ENCODE assay signal across 10 cellular contexts in the genomic region with DNA sequence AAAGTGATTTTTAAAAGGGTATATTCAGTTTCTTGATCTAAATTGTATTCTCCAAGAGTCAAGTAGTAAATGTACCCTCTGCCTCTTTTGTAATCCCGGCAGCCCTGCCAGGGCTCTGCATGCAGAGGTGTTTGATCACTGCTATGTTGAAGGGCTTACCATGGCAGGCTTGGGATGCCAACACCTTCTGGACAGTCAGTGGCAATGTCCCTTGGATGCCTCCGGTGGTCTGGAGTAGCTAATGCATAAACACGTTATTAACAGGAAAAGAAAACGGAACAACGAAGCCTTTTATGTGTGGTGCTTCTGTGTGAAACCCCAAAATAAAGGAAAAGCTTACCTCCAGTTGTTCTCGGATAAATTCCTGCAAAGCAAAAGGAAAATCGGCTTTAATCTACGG. TPM values are rescaled to one million over a fixed set of nuclear protein-coding genes. Genes with fewer than 3 reads are reported as not detected.
DNase-seq lines count a peak whose midpoint lies in the region; ATAC-seq, FAIRE-seq and TF ChIP-seq lines count a peak whose summit lies in the region.
"Had no signal": no experiment of that assay in that cellular context is flagged by ENCODE, and none has a peak within 500 bp of the region (broad histone marks: within the 10 kb centered on the region; RNA-seq: fewer than 3 reads in every experiment).

No MANE protein-coding gene starts in this region.

- no peaks in the 10 kb centered on the region for H3K9me2 ChIP-seq in DOHH2 (replicated peaks; ENCODE audit: control insufficient read depth, low read length)

- H4K20me1 ChIP-seq in DOHH2 (ENCODE audit: control insufficient read depth, insufficient read depth, low read depth, low read length) (no peaks in the 10 kb centered on the region), HepG2 (ENCODE audit: insufficient read depth, low read length) (no peaks in the 10 kb centered on the region)

- H3F3A ChIP-seq in DOHH2 (ENCODE audit: control insufficient read depth, insufficient read depth): 0 out of 2 replicates have a peak, but pooled peaks cover 5% of the 10 kb centered on the region

- H3K79me2 ChIP-seq in DOHH2 (ENCODE audit: control insufficient read depth, low read length) (no peaks in the 10 kb centered on the region), HepG2 (ENCODE audit: insufficient read depth, low read length) (no peaks in the 10 kb centered on the region)

- H3K27me3 Mint-ChIP-seq in brain: no peaks in the 10 kb centered on the region
- no peaks in the 10 kb centered on the region for H3K27me3 Mint-ChIP-seq in CD4-positive, alpha-beta T cell
- H3K27me3 Mint-ChIP-seq: dendritic cell treated with granulocyte-macrophage colony-stimulating factor and Interleukin-4, amounts not matched to agents 40 ng/mL and 50 ng/mL, for 4 days had no signal

- TF ChIP-seq EP300 in HepG2 (IDR thresholded peaks at IDR 0.05; ENCODE audit: low read depth in 2 of 2, low read length in 2 of 2) (no peak), HepG2 (CRISPR knock-in tag; IDR thresholded peaks at IDR 0.05; ENCODE audit: borderline replicate concordance) (no peak)

- in situ Hi-C loops in HepG2 (cut with HindIII; ENCODE audit: extremely low pct_ligation_motif_present, low pct_unique_long_range_greater_than_20kb): no loop called here

- H3K4me2 ChIP-seq in DOHH2 (ENCODE audit: low read length) (no peak overlapping the region), HepG2 (ENCODE audit: low read depth, low read length) (no peak overlapping the region)

- 89% methylated on average over 8 of the region's 8 CpGs for whole genome bisulfite sequencing in HepG2 (ENCODE audit: low lambda C conversion rate)

- H3K4me3 Mint-ChIP-seq in brain: no peak overlapping the region
- H3K4me3 Mint-ChIP-seq in CD4-positive, alpha-beta T cell: no peak overlapping the region
- H3K4me3 Mint-ChIP-seq: dendritic cell treated with granulocyte-macrophage colony-stimulating factor and Interleukin-4, amounts not matched to agents 40 ng/mL and 50 ng/mL, for 4 days had no signal

- H3K4me1 Mint-ChIP-seq in brain: no peaks in the 10 kb centered on the region
- no peaks in the 10 kb centered on the region for H3K4me1 Mint-ChIP-seq in CD4-positive, alpha-beta T cell (ENCODE audit: low read depth)

- H3K36me3 ChIP-seq in DOHH2 (ENCODE audit: control insufficient read depth, low read length) (peaks cover 56% of the 10 kb centered on the region), HepG2 (replicated peaks in 1 of 2; ENCODE audit: control insufficient read depth in 1 of 2, insufficient read depth in 2 of 2, low read length in 2 of 2) (peaks cover 8 to 51% of the 10 kb centered on the region in 2 experiments)
- H3K36me3 ChIP-seq: HAP-1 had no signal

- H3K27me3 ChIP-seq in DOHH2 (ENCODE audit: control insufficient read depth, low read length) (no peaks in the 10 kb centered on the region), HepG2 (ENCODE audit: control insufficient read depth in 1 of 2, insufficient read depth in 2 of 2, low read length in 2 of 2) (no peaks in the 10 kb centered on the region; a peak in 1 of 5 replicates)
- H3K27me3 ChIP-seq in CD4-positive, alpha-beta T cell (ENCODE audit: control insufficient read depth, insufficient read depth, low read length): no peaks in the 10 kb centered on the region

- TF ChIP-seq RAD21 in HepG2 (CRISPR knock-in tag; IDR thresholded peaks at IDR 0.05): 0 out of 2 replicates have a peak, but pooled peaks have one; percentile 35

- no peak for TF ChIP-seq POLR2A in HepG2 (IDR thresholded peaks at IDR 0.05; ENCODE audit: insufficient read depth in 1 of 2, low read depth in 2 of 2, low read length in 2 of 2)

- no peak overlapping the region for H3K9ac ChIP-seq in HepG2 (ENCODE audit: insufficient read depth, low read depth, low read length)

- no peaks in the 10 kb centered on the region for H3K9me3 ChIP-seq in DOHH2 (ENCODE audit: control insufficient read depth, insufficient read depth, low read length)
- H3K9me3 ChIP-seq in HepG2 (ENCODE audit: low read length): no peaks in the 10 kb centered on the region
- no peaks in the 10 kb centered on the region for H3K9me3 ChIP-seq in CD4-positive, alpha-beta T cell (ENCODE audit: control insufficient read depth, low read length)
- H3K9me3 ChIP-seq: HAP-1 had no signal

- POLR2A ChIA-PET in HepG2 (lab: Yijun Ruan, JAX): interaction anchor here (1.3 to 1.9 kb wide), 2 partner anchors 47 to 71 kb away, joined by 4 to 5 read pairs; partner anchors contain the start of gene ZC2HC1C
- POLR2A ChIA-PET in CD4-positive, alpha-beta T cell (lab: Charles Lee): no interaction called here
- POLR2A ChIA-PET in GM10248 (lab: Yijun Ruan, JAX): no interaction called here

- H3K36me3 Mint-ChIP-seq in brain: peaks cover 41% of the 10 kb centered on the region
- H3K36me3 Mint-ChIP-seq in CD4-positive, alpha-beta T cell (ENCODE audit: low read depth): peaks cover 53% of the 10 kb centered on the region

- CTCF ChIA-PET in HepG2 (lab: Yijun Ruan, JAX; ENCODE audit: low intra/inter-chr PET ratio, low total read pairs) (no interaction called here), GM10248 (lab: Yijun Ruan, JAX) (interaction anchor here (1.0 to 2.0 kb wide), 5 partner anchors 10 to 77 kb away, joined by 3 to 7 read pairs (median 3); partner anchors contain the start of gene ACYP1)
- CTCF ChIA-PET in CD4-positive, alpha-beta T cell (lab: Charles Lee): interaction anchor here (0.6 to 1.2 kb wide), 2 partner anchors 11 to 13 kb away, joined by 3 read pairs; no protein-coding TSS in a partner anchor

- BruUV-seq in HepG2 (replicated peaks; lab: Mats Ljungman, UMichigan): no TSS peak

- no peak overlapping the region for H2AFZ ChIP-seq in HepG2 (ENCODE audit: low read length)

- H3K4me3 ChIP-seq in DOHH2 (ENCODE audit: low read length) (no peak overlapping the region), HepG2 (replicated peaks in 1 of 3; ENCODE audit: insufficient read depth in 1 of 3, low read depth in 2 of 3, low read length in 3 of 3) (no peak overlapping the region)
- H3K4me3 ChIP-seq: HAP-1 had no signal

- peak; percentile 90 for ATAC-seq in HepG2
- ATAC-seq in CD4-positive, alpha-beta T cell (ENCODE audit: poor library complexity): no peak

- H3K9me3 Mint-ChIP-seq in brain: no peaks in the 10 kb centered on the region
- no peaks in the 10 kb centered on the region for H3K9me3 Mint-ChIP-seq in CD4-positive, alpha-beta T cell
- H3K9me3 Mint-ChIP-seq: dendritic cell treated with granulocyte-macrophage colony-stimulating factor and Interleukin-4, amounts not matched to agents 40 ng/mL and 50 ng/mL, for 4 days had no signal

- TF ChIP-seq CTCF in DOHH2 (IDR thresholded peaks at IDR 0.05; ENCODE audit: low read depth, low read length, poor library complexity, severe bottlenecking) (peak; percentile 39), brain (conservative IDR thresholded peaks at IDR 0.05) (peak; percentile 28 to 50), HepG2 (CRISPR knock-in tag; IDR thresholded peaks at IDR 0.05) (peak; percentile 52), GM10248 (IDR thresholded peaks at IDR 0.05; ENCODE audit: control extremely low read depth, extremely low read depth, low read depth, missing control alignments) (no peak)
- TF ChIP-seq CTCF in CD4-positive, alpha-beta T cell (IDR thresholded peaks at IDR 0.05): no peak

- no peak overlapping the region for H3K27ac ChIP-seq in DOHH2 (ENCODE audit: low read depth, low read length)
- no peak overlapping the region for H3K27ac ChIP-seq in HepG2 (ENCODE audit: extremely low read length, insufficient read depth, low read length)
- no peak overlapping the region for H3K27ac ChIP-seq in CD4-positive, alpha-beta T cell (ENCODE audit: low read depth, low read length)

- H3K27ac Mint-ChIP-seq in brain: no peak overlapping the region
- no peak overlapping the region for H3K27ac Mint-ChIP-seq in CD4-positive, alpha-beta T cell
- H3K27ac Mint-ChIP-seq: dendritic cell treated with granulocyte-macrophage colony-stimulating factor and Interleukin-4, amounts not matched to agents 40 ng/mL and 50 ng/mL, for 4 days had no signal

- DNase-seq in HuH-7.5 (ENCODE audit: low spot score): peak; percentile 26
- DNase-seq in HepG2 (ENCODE audit: low spot score): peak; percentile 40
- DNase-seq in CD4-positive, alpha-beta T cell: no peak
- DNase-seq in GM10248 (ENCODE audit: extremely low spot score): no peak
- DNase-seq in GOT3 (lab: John Stamatoyannopoulos, UW): no peak
- DNase-seq in HK-2 (ENCODE audit: unreplicated experiment): no peak

- H3K4me1 ChIP-seq in DOHH2 (ENCODE audit: control insufficient read depth, low read length): no peaks in the 10 kb centered on the region
- H3K4me1 ChIP-seq in HepG2 (ENCODE audit: insufficient read depth, low read length): no peaks in the 10 kb centered on the region
- H3K4me1 ChIP-seq: HAP-1 had no signal

- FAIRE-seq in HepG2 (lab: Jason Lieb, UNC): peak; percentile 75

- intact Hi-C loops in HepG2 (cut with micrococcal nuclease; ENCODE audit: unreplicated experiment): loop anchor here (1.0 to 2.0 kb wide), 2 partner anchors 76 to 108 kb away; no protein-coding TSS in a partner anchor
- intact Hi-C loops in CD4-positive, alpha-beta T cell (cut with DNase I, micrococcal nuclease): no loop called here

RNA-seq across cellular contexts. Expression of gene EIF2B2, which starts 19.9 kb away (rescaled TPM):
- polyA plus RNA-seq in brain (ENCODE audit: insufficient read depth, low read depth, low replicate concordance) (98.5 TPM), HepG2 (2011; rRNA removed) (71.7 and 78.6 TPM in 2 replicates)
- 54.4 and 80.9 TPM in 2 replicates for total RNA-seq in HepG2 (2016; rRNA removed; fragmentation: Illumina TruSeq; extraction: Trizol)
- total RNA-seq in HepG2 (2016; cell fraction: cytosol; rRNA removed; fragmentation: Illumina TruSeq; extraction: Trizol; ENCODE audit: low read depth): 10.9 and 15.6 TPM in 2 replicates
- total RNA-seq in HepG2 (2016; cell fraction: insoluble cytoplasmic fraction; rRNA removed; fragmentation: Illumina TruSeq; extraction: Trizol): 56.6 and 74.9 TPM in 2 replicates
- total RNA-seq in HepG2 (2016; cell fraction: membrane; rRNA removed; fragmentation: Illumina TruSeq; extraction: Trizol): 18.1 and 24.3 TPM in 2 replicates
- total RNA-seq in HepG2 (2016; cell fraction: nucleus; rRNA removed; fragmentation: Illumina TruSeq; extraction: Trizol): 26.5 and 26.8 TPM in 2 replicates
- polyA plus RNA-seq in HepG2 (2011; cell fraction: cytosol; rRNA removed): 69.7 and 85.2 TPM in 2 replicates
- polyA plus RNA-seq in HepG2 (2011; cell fraction: nucleus; rRNA removed): 27.5 and 29.1 TPM in 2 replicates
- polyA plus RNA-seq in HepG2 (2012): 33.6 and 54.0 TPM in 2 replicates
- 19.8 and 22.0 TPM in 2 replicates for polyA plus RNA-seq in HepG2 (2016; cell fraction: cytosol; fragmentation: Illumina TruSeq; extraction: Trizol; ENCODE audit: low read depth)
- 91.0 and 97.2 TPM in 2 replicates for polyA plus RNA-seq in HepG2 (2016; cell fraction: insoluble cytoplasmic fraction; fragmentation: Illumina TruSeq; extraction: Trizol; ENCODE audit: low read depth)
- polyA plus RNA-seq in HepG2 (2016; cell fraction: membrane; fragmentation: Illumina TruSeq; extraction: Trizol; ENCODE audit: low read depth): 22.9 and 23.0 TPM in 2 replicates
- 37.9 and 39.1 TPM in 2 replicates for polyA plus RNA-seq in HepG2 (2016; cell fraction: nucleus; fragmentation: Illumina TruSeq; extraction: Trizol; ENCODE audit: insufficient read depth, low read depth)
- 63.6 and 109 TPM in 2 replicates for polyA minus RNA-seq in HepG2 (2011; rRNA and poly(A)+ RNA removed; ENCODE audit: low replicate concordance)
- 20.6 and 23.0 TPM in 2 replicates for polyA minus RNA-seq in HepG2 (2011; cell fraction: cytosol; rRNA and poly(A)+ RNA removed)
- 24.2 and 26.6 TPM in 2 replicates for polyA minus RNA-seq in HepG2 (2011; cell fraction: nucleus; rRNA and poly(A)+ RNA removed)
- 10 to 100 TPM; 21.0 to 24.2 TPM for total RNA-seq in CD4-positive, alpha-beta T cell

RNA-seq across cellular contexts. Expression of gene MLH3, which starts 28.6 kb away (rescaled TPM):
- 5.9 TPM for polyA plus RNA-seq in brain (ENCODE audit: insufficient read depth, low read depth, low replicate concordance)
- total RNA-seq in HepG2 (2016; rRNA removed; fragmentation: Illumina TruSeq; extraction: Trizol): 24.5 and 24.8 TPM in 2 replicates
- 8.9 and 14.2 TPM in 2 replicates for total RNA-seq in HepG2 (2016; cell fraction: cytosol; rRNA removed; fragmentation: Illumina TruSeq; extraction: Trizol; ENCODE audit: low read depth)
- total RNA-seq in HepG2 (2016; cell fraction: insoluble cytoplasmic fraction; rRNA removed; fragmentation: Illumina TruSeq; extraction: Trizol): 22.2 and 26.0 TPM in 2 replicates
- total RNA-seq in HepG2 (2016; cell fraction: membrane; rRNA removed; fragmentation: Illumina TruSeq; extraction: Trizol): 28.2 and 35.8 TPM in 2 replicates
- total RNA-seq in HepG2 (2016; cell fraction: nucleus; rRNA removed; fragmentation: Illumina TruSeq; extraction: Trizol): 29.1 and 31.2 TPM in 2 replicates
- polyA plus RNA-seq in HepG2 (2011; rRNA removed): 14.4 and 15.3 TPM in 2 replicates
- polyA plus RNA-seq in HepG2 (2011; cell fraction: cytosol; rRNA removed): 7.8 and 9.0 TPM in 2 replicates
- 20.0 and 23.6 TPM in 2 replicates for polyA plus RNA-seq in HepG2 (2011; cell fraction: nucleus; rRNA removed)
- polyA plus RNA-seq in HepG2 (2012): 9.7 and 11.4 TPM in 2 replicates
- 0.34 and 0.69 TPM in 2 replicates for polyA plus RNA-seq in HepG2 (2016; cell fraction: cytosol; fragmentation: Illumina TruSeq; extraction: Trizol; ENCODE audit: low read depth)
- polyA plus RNA-seq in HepG2 (2016; cell fraction: insoluble cytoplasmic fraction; fragmentation: Illumina TruSeq; extraction: Trizol; ENCODE audit: low read depth): 8.3 and 12.1 TPM in 2 replicates
- polyA plus RNA-seq in HepG2 (2016; cell fraction: membrane; fragmentation: Illumina TruSeq; extraction: Trizol; ENCODE audit: low read depth): 1.5 and 2.4 TPM in 2 replicates
- polyA plus RNA-seq in HepG2 (2016; cell fraction: nucleus; fragmentation: Illumina TruSeq; extraction: Trizol; ENCODE audit: insufficient read depth, low read depth): 22.5 and 23.9 TPM in 2 replicates
- 21.0 TPM in 2 replicates for polyA minus RNA-seq in HepG2 (2011; rRNA and poly(A)+ RNA removed; ENCODE audit: low replicate concordance)
- polyA minus RNA-seq in HepG2 (2011; cell fraction: cytosol; rRNA and poly(A)+ RNA removed): 12.5 and 12.9 TPM in 2 replicates
- polyA minus RNA-seq in HepG2 (2011; cell fraction: nucleus; rRNA and poly(A)+ RNA removed): 53.3 and 70.0 TPM in 2 replicates
- 10 to 100 TPM; 13.2 to 14.4 TPM for total RNA-seq in CD4-positive, alpha-beta T cell

RNA-seq across cellular contexts. Expression of gene ACYP1, which starts 41.2 kb away (rescaled TPM):
- polyA plus RNA-seq in brain (ENCODE audit: insufficient read depth, low read depth, low replicate concordance) (67.7 TPM), HepG2 (2011; rRNA removed) (17.3 and 22.4 TPM in 2 replicates)
- 9.7 and 11.1 TPM in 2 replicates for total RNA-seq in HepG2 (2016; rRNA removed; fragmentation: Illumina TruSeq; extraction: Trizol)
- total RNA-seq in HepG2 (2016; cell fraction: cytosol; rRNA removed; fragmentation: Illumina TruSeq; extraction: Trizol; ENCODE audit: low read depth): 3.0 and 3.7 TPM in 2 replicates
- total RNA-seq in HepG2 (2016; cell fraction: insoluble cytoplasmic fraction; rRNA removed; fragmentation: Illumina TruSeq; extraction: Trizol): 11.8 and 12.0 TPM in 2 replicates
- 4.6 and 5.3 TPM in 2 replicates for total RNA-seq in HepG2 (2016; cell fraction: membrane; rRNA removed; fragmentation: Illumina TruSeq; extraction: Trizol)
- 12.2 and 12.7 TPM in 2 replicates for total RNA-seq in HepG2 (2016; cell fraction: nucleus; rRNA removed; fragmentation: Illumina TruSeq; extraction: Trizol)
- 16.7 and 19.1 TPM in 2 replicates for polyA plus RNA-seq in HepG2 (2011; cell fraction: cytosol; rRNA removed)
- 8.6 and 13.9 TPM in 2 replicates for polyA plus RNA-seq in HepG2 (2011; cell fraction: nucleus; rRNA removed)
- 18.5 and 20.3 TPM in 2 replicates for polyA plus RNA-seq in HepG2 (2012)
- polyA plus RNA-seq in HepG2 (2016; cell fraction: cytosol; fragmentation: Illumina TruSeq; extraction: Trizol; ENCODE audit: low read depth): 3.4 and 4.7 TPM in 2 replicates
- 18.4 and 21.2 TPM in 2 replicates for polyA plus RNA-seq in HepG2 (2016; cell fraction: insoluble cytoplasmic fraction; fragmentation: Illumina TruSeq; extraction: Trizol; ENCODE audit: low read depth)
- 6.4 and 6.5 TPM in 2 replicates for polyA plus RNA-seq in HepG2 (2016; cell fraction: membrane; fragmentation: Illumina TruSeq; extraction: Trizol; ENCODE audit: low read depth)
- polyA plus RNA-seq in HepG2 (2016; cell fraction: nucleus; fragmentation: Illumina TruSeq; extraction: Trizol; ENCODE audit: insufficient read depth, low read depth): 31.3 and 35.6 TPM in 2 replicates
- polyA minus RNA-seq in HepG2 (2011; rRNA and poly(A)+ RNA removed; ENCODE audit: low replicate concordance): 1.6 and 7.3 TPM in 2 replicates
- 2.1 and 2.5 TPM in 2 replicates for polyA minus RNA-seq in HepG2 (2011; cell fraction: cytosol; rRNA and poly(A)+ RNA removed)
- 12.7 and 14.0 TPM in 2 replicates for polyA minus RNA-seq in HepG2 (2011; cell fraction: nucleus; rRNA and poly(A)+ RNA removed)
- 1 to 10 TPM; 7.9 to 9.4 TPM for total RNA-seq in CD4-positive, alpha-beta T cell

RNA-seq across cellular contexts. Expression of gene ZC2HC1C, which starts 46.8 kb away (rescaled TPM):
- polyA plus RNA-seq in brain (ENCODE audit: insufficient read depth, low read depth, low replicate concordance) (5.8 TPM), HepG2 (2011; rRNA removed) (3.0 and 3.5 TPM in 2 replicates)
- 3.3 and 5.3 TPM in 2 replicates for total RNA-seq in HepG2 (2016; rRNA removed; fragmentation: Illumina TruSeq; extraction: Trizol)
- 2.6 and 3.3 TPM in 2 replicates for total RNA-seq in HepG2 (2016; cell fraction: cytosol; rRNA removed; fragmentation: Illumina TruSeq; extraction: Trizol; ENCODE audit: low read depth)
- 4.5 and 4.8 TPM in 2 replicates for total RNA-seq in HepG2 (2016; cell fraction: insoluble cytoplasmic fraction; rRNA removed; fragmentation: Illumina TruSeq; extraction: Trizol)
- total RNA-seq in HepG2 (2016; cell fraction: membrane; rRNA removed; fragmentation: Illumina TruSeq; extraction: Trizol): 3.8 and 4.6 TPM in 2 replicates
- 3.6 and 5.8 TPM in 2 replicates for total RNA-seq in HepG2 (2016; cell fraction: nucleus; rRNA removed; fragmentation: Illumina TruSeq; extraction: Trizol)
- polyA plus RNA-seq in HepG2 (2011; cell fraction: cytosol; rRNA removed): 1.7 and 2.1 TPM in 2 replicates
- polyA plus RNA-seq in HepG2 (2011; cell fraction: nucleus; rRNA removed): 2.1 and 3.0 TPM in 2 replicates
- 1.5 and 2.4 TPM in 2 replicates for polyA plus RNA-seq in HepG2 (2012)
- polyA plus RNA-seq in HepG2 (2016; cell fraction: cytosol; fragmentation: Illumina TruSeq; extraction: Trizol; ENCODE audit: low read depth): 1.6 and 1.9 TPM in 2 replicates
- polyA plus RNA-seq in HepG2 (2016; cell fraction: insoluble cytoplasmic fraction; fragmentation: Illumina TruSeq; extraction: Trizol; ENCODE audit: low read depth): 4.5 and 6.0 TPM in 2 replicates
- 1.8 and 2.2 TPM in 2 replicates for polyA plus RNA-seq in HepG2 (2016; cell fraction: membrane; fragmentation: Illumina TruSeq; extraction: Trizol; ENCODE audit: low read depth)
- polyA plus RNA-seq in HepG2 (2016; cell fraction: nucleus; fragmentation: Illumina TruSeq; extraction: Trizol; ENCODE audit: insufficient read depth, low read depth): 4.8 and 5.3 TPM in 2 replicates
- polyA minus RNA-seq in HepG2 (2011; rRNA and poly(A)+ RNA removed; ENCODE audit: low replicate concordance): 0.82 and 0.98 TPM in 2 replicates
- polyA minus RNA-seq in HepG2 (2011; cell fraction: cytosol; rRNA and poly(A)+ RNA removed): 0.88 and 1.5 TPM in 2 replicates
- 2.4 and 4.8 TPM in 2 replicates for polyA minus RNA-seq in HepG2 (2011; cell fraction: nucleus; rRNA and poly(A)+ RNA removed)
- total RNA-seq in CD4-positive, alpha-beta T cell: under 1 TPM; 0.22 to 0.30 TPM

Comparison
In these comparisons a context has a peak if more than half of its experiments do, and no peak if none do; other contexts are left out.
1. CTCF ChIP-seq: peak in DOHH2 (single experiment), brain (2 of 2) and HepG2 (single experiment); none in CD4-positive, alpha-beta T cell (single experiment) and GM10248 (single experiment).
2. DNase-seq: peak in HuH-7.5 (single experiment) and HepG2 (single experiment); none in CD4-positive, alpha-beta T cell (0 of 10), GM10248 (single experiment), GOT3 (single experiment) and HK-2 (single experiment).